ENCODE assay signal across 8 cellular contexts in the genomic region with DNA sequence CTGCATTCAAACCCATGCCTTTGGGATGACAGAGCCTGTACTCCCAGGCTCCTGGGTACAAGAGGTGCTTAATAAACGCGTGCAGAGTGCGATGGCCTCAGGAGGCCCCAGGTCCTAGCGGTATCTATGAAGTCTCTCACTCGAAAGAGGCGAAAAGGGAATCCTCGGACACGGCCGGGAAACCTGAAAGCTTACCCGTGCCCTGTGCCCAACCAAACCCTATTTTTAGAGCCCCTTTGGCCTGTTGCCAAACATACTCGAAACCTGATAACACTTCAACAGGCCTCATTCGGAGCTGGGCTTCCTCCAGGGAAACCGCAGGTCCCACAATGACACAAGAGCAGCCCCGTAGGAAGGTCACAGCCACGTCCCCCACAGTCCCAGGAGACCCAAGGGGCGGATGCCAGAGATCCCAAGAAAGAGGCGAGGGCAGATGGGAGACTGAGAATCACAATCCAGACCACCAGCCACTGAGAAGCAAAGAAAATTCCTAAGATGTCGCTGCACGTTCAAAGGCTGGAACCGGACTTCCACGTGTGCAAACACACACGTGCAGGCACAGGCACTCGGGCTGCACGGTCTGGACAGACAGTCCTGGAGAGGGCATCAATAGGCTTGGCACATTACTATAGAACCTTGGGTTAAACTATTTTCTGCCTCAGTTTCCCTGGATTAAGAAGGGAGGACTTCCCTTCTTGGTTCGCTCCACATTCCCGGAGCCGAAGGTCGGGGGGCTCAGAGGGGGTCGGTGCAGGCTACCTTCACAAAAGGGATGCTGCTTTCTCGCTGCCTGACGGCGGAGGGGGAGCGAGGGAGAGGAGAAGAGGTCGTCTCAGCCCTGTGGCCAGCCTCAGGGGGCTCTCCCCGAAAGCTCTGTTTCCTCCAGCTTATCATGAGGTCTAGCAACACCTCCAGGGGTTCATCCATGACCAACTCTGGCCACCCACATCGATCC. TPM values are rescaled to one million over a fixed set of nuclear protein-coding genes. Genes with fewer than 3 reads are reported as not detected.
A peak's percentile ranks its signal among the peaks of the same experiment; 100 is the strongest.
DNase-seq lines count a peak whose midpoint lies in the region; ATAC-seq, FAIRE-seq and TF ChIP-seq lines count a peak whose summit lies in the region.

No MANE protein-coding gene starts in this region.

- peak overlapping the region; percentile 45 for H3K4me2 ChIP-seq in GM12878 (ENCODE audit: control insufficient read depth, insufficient read depth)

- no peak for TF ChIP-seq RAD21 in GM12878 (IDR thresholded peaks at IDR 0.05; ENCODE audit: insufficient read depth, low read depth, low read length)

- H3K4me1 Mint-ChIP-seq in neural crest cell: peaks cover 48% of the 10 kb centered on the region

- peak; percentile 49 for DNase-seq in activated T-cell treated with anti-CD3 and anti-CD28 coated beads, Interleukin-2, amount 50 U/mL, for 1 hour
- no peak for DNase-seq in activated T-cell treated with anti-CD3 and anti-CD28 coated beads for 4 hours
- DNase-seq in NCI-H69 (lab: John Stamatoyannopoulos, UW): peak; percentile 65
- DNase-seq in GM12878 (ENCODE audit: low read depth, low spot score): peak; percentile 67
- no peak for DNase-seq in neural crest cell (ENCODE audit: low read depth, low spot score)
- no peak for DNase-seq in middle frontal gyrus (ENCODE audit: extremely low spot score, low spot score)
- no peak for DNase-seq in hippocampal formation (lab: John Stamatoyannopoulos, UW)
- DNase-seq in tibial artery: no peak

- CTCF ChIA-PET in GM12878 (lab: Yijun Ruan, JAX): interaction anchor here (0.5 to 1.4 kb wide), 6 partner anchors 15 to 84 kb away, joined by 3 to 5 read pairs (median 3); no protein-coding TSS in a partner anchor

- H3K4me1 ChIP-seq in GM12878 (ENCODE audit: control insufficient read depth, insufficient read depth, low read length) (peaks cover 36% of the 10 kb centered on the region), tibial artery (peaks cover 0 to 64% (median 22%) of the 10 kb centered on the region in 4 donors)

- TF ChIP-seq EP300 in GM12878 (IDR thresholded peaks at IDR 0.05; ENCODE audit: borderline replicate concordance in 1 of 2, control insufficient read depth in 1 of 2, low read depth in 2 of 2, low read length in 2 of 2): peak; percentile 49 to 60; a peak in 2 of 4 replicates

- no peak for TF ChIP-seq POLR2A in GM12878 (IDR thresholded peaks at IDR 0.05; ENCODE audit: low read depth, low read length)

- H3K4me3 Mint-ChIP-seq in neural crest cell: peak overlapping the region; percentile 57

- POLR2A ChIA-PET in GM12878 (lab: Charles Lee): interaction anchor here (0.7 to 0.8 kb wide), 2 partner anchors 17 to 418 kb away, joined by 3 read pairs; no protein-coding TSS in a partner anchor

- peak; percentile 31 for FAIRE-seq in GM12878 (lab: Jason Lieb, UNC)

- TF ChIP-seq CTCF in GM12878 (IDR thresholded peaks at IDR 0.05 in 2 of 3, conservative IDR thresholded peaks at IDR 0.05 in 1 of 3; ENCODE audit: control insufficient read depth in 2 of 3, extremely low read depth in 1 of 3, insufficient read depth in 1 of 3, low read depth in 3 of 3, low read length in 3 of 3): no peak
- no peak for TF ChIP-seq CTCF in neural crest cell (conservative IDR thresholded peaks at IDR 0.05)
- TF ChIP-seq CTCF in tibial artery (IDR thresholded peaks at IDR 0.05): no peak

- peaks cover 3 to 6% of the 10 kb centered on the region in 2 experiments for H3K27me3 ChIP-seq in GM12878 (replicated peaks in 1 of 2; ENCODE audit: control insufficient read depth in 2 of 2, insufficient read depth in 2 of 2, low read length in 1 of 2)
- H3K27me3 ChIP-seq in tibial artery: peaks cover 0 to 60% of the 10 kb centered on the region in 2 donors

- no peaks in the 10 kb centered on the region for H4K20me1 ChIP-seq in GM12878 (ENCODE audit: control insufficient read depth, insufficient read depth)

- no peaks in the 10 kb centered on the region for H3K9me3 Mint-ChIP-seq in neural crest cell

- no peak overlapping the region for H3K27ac Mint-ChIP-seq in neural crest cell (ENCODE audit: unreplicated experiment)

- no peak overlapping the region for H3K9ac ChIP-seq in GM12878 (ENCODE audit: control insufficient read depth, insufficient read depth, low read length)

- SMC1A ChIA-PET in GM12878 (lab: Charles Lee; ENCODE audit: uncharacterized antibody, unreplicated experiment): interaction anchor here (0.7 kb wide), 1 partner anchor 20 kb away, joined by 3 read pairs; no protein-coding TSS in a partner anchor

- peaks cover 43% of the 10 kb centered on the region for H3K27me3 Mint-ChIP-seq in neural crest cell (ENCODE audit: low read depth)

- no peaks in the 10 kb centered on the region for H3K36me3 Mint-ChIP-seq in neural crest cell (ENCODE audit: low read depth)

- no peaks in the 10 kb centered on the region for H3K36me3 ChIP-seq in GM12878 (ENCODE audit: control insufficient read depth in 2 of 2, insufficient read depth in 2 of 2, low read length in 1 of 2)
- H3K36me3 ChIP-seq in tibial artery: peaks cover 0 to under 1% (median 0%) of the 10 kb centered on the region in 3 donors

- RAD21 ChIA-PET in GM12878 (lab: Charles Lee; ENCODE audit: unreplicated experiment): interaction anchor here (0.8 to 1.0 kb wide), 2 partner anchors 28 to 81 kb away, joined by 3 to 4 read pairs; no protein-coding TSS in a partner anchor

- H3K27ac ChIP-seq in GM12878 (ENCODE audit: control insufficient read depth, insufficient read depth): no peak overlapping the region
- H3K27ac ChIP-seq in tibial artery: no peak overlapping the region

- WGBS in GM12878 (ENCODE audit: insufficient coverage, insufficient replicate concordance, low lambda C conversion rate, missing lambda C conversion rate): 23% methylated on average over 34 of the region's 36 CpGs

- intact Hi-C loops in GM12878 (cut with micrococcal nuclease; ENCODE audit: unreplicated experiment) (no loop called here), tibial artery (cut with DNase I; ENCODE audit: low total_unique reads) (no loop called here)

- no peak overlapping the region for H2AFZ ChIP-seq in GM12878 (ENCODE audit: control insufficient read depth, low read depth, low read length)

- ATAC-seq in GM12878: peak; percentile 78

- no peaks in the 10 kb centered on the region for H3K79me2 ChIP-seq in GM12878 (ENCODE audit: control insufficient read depth, insufficient read depth, low read length)

- in situ Hi-C loops in GM12878 (cut with MboI): no loop called here

- H3K4me3 ChIP-seq in GM12878: no peak overlapping the region
- no peak overlapping the region for H3K4me3 ChIP-seq in tibial artery

- H3K9me3 ChIP-seq in GM12878 (replicated peaks; ENCODE audit: control insufficient read depth, insufficient read depth, low read length): no peaks in the 10 kb centered on the region
- no peaks in the 10 kb centered on the region for H3K9me3 ChIP-seq in tibial artery

- no TSS peak for BruUV-seq in GM12878 (replicated peaks; lab: Mats Ljungman, UMichigan)

TF ChIP-seq in GM12878, 131 proteins besides CTCF, POLR2A, EP300 and RAD21 (continues in another document):
- TF ChIP-seq, protein P1, sequence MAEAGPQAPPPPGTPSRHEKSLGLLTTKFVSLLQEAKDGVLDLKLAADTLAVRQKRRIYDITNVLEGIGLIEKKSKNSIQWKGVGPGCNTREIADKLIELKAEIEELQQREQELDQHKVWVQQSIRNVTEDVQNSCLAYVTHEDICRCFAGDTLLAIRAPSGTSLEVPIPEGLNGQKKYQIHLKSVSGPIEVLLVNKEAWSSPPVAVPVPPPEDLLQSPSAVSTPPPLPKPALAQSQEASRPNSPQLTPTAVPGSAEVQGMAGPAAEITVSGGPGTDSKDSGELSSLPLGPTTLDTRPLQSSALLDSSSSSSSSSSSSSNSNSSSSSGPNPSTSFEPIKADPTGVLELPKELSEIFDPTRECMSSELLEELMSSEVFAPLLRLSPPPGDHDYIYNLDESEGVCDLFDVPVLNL (IDR thresholded peaks at IDR 0.05; ENCODE audit: low read depth, low read length): no peak
- TF ChIP-seq HDGF (IDR thresholded peaks at IDR 0.05) (no peak), STAT1 (conservative IDR thresholded peaks at IDR 0.05) (no peak), PAX5 (IDR thresholded peaks at IDR 0.05; ENCODE audit: borderline replicate concordance, low read depth, low read length) (peak; percentile 83; the same call in 1 of the 2 replicates), IRF4 (IDR thresholded peaks at IDR 0.05; ENCODE audit: low read depth, low read length) (no peak), CEBPB (IDR thresholded peaks at IDR 0.05; ENCODE audit: borderline replicate concordance in 1 of 2, low read depth in 2 of 2, low read length in 2 of 2) (no peak), USF2 (IDR thresholded peaks at IDR 0.05; ENCODE audit: borderline replicate concordance, low read depth, low read length) (no peak), ZZZ3 (IDR thresholded peaks at IDR 0.05; ENCODE audit: control insufficient read depth, insufficient read length, low read depth) (no peak), MEF2B (IDR thresholded peaks at IDR 0.05; ENCODE audit: partially characterized antibody, poor library complexity, severe bottlenecking) (peak; percentile 95), EED (IDR thresholded peaks at IDR 0.05; ENCODE audit: low read depth) (peak; percentile 96)

RNA-seq across cellular contexts. Expression of gene PDGFB, which starts 8.2 kb away (rescaled TPM):
- not detected in 2 replicates for total RNA-seq in GM12878 (2013; cell fraction: nucleolus; rRNA removed)
- total RNA-seq in GM12878 (2014; rRNA removed) (0.56 and 1.0 TPM in 2 replicates), GM12878 (2014; rRNA removed; fragmentation: Illumina TruSeq; extraction: Trizol) (0.46 and 0.58 TPM in 2 replicates), GM12878 (2021) (0.98 and 1.1 TPM in 2 replicates), neural crest cell (0.16 and 0.80 TPM in 2 replicates)
- polyA plus RNA-seq in GM12878 (2011; ENCODE audit: low read depth): 0.25 TPM
- polyA plus RNA-seq in GM12878 (2011; rRNA removed) (not detected in 2 replicates), GM12878 (2014; fragmentation: Illumina TruSeq; extraction: Trizol) (0.29 and 0.57 TPM in 2 replicates), GM12878 (2014; fragmentation: Nextera tagmentation; extraction: Ambion mirVana) (under 1 TPM; 0.13 to 0.19 TPM), GM12878 (2014; rRNA removed) (0.76 and 0.91 TPM in 2 replicates), GM12878 (2016; fragmentation: Nextera tagmentation; extraction: Ambion mirVana) (under 1 TPM; 0.23 to 0.24 TPM)
- 0.07 TPM in 1 of 2 replicates, not detected in the other for polyA plus RNA-seq in GM12878 (2011; cell fraction: cytosol; rRNA removed)
- polyA plus RNA-seq in GM12878 (2011; cell fraction: nucleus; rRNA removed): 0.09 and 0.19 TPM in 2 replicates
- polyA plus RNA-seq in GM12878 (2012): 0.39 and 1.6 TPM in 2 replicates
- not detected in 2 replicates for polyA minus RNA-seq in GM12878 (2011; rRNA and poly(A)+ RNA removed)
- not detected in 2 replicates for polyA minus RNA-seq in GM12878 (2011; cell fraction: cytosol; rRNA and poly(A)+ RNA removed)
- not detected in 2 replicates for polyA minus RNA-seq in GM12878 (2011; cell fraction: nucleus; rRNA and poly(A)+ RNA removed)

Comparison
In these comparisons a context has a peak if more than half of its experiments do, and no peak if none do; other contexts are left out.
1. DNase-seq: peak in activated T-cell treated with anti-CD3 and anti-CD28 coated beads, Interleukin-2, amount 50 U/mL, for 1 hour (single experiment), NCI-H69 (single experiment) and GM12878 (single experiment); none in activated T-cell treated with anti-CD3 and anti-CD28 coated beads for 4 hours (single experiment), neural crest cell (single experiment), middle frontal gyrus (single experiment), hippocampal formation (0 of 2) and tibial artery (0 of 2).